8 cellular contexts compared by ENCODE assay signal in genomic region chr1:64956733-64957441, GRCh38. TPM values are rescaled to one million over a fixed set of nuclear protein-coding genes. Genes with fewer than 3 reads are reported as not detected.
DNase-seq lines count a peak whose midpoint lies in the region; ATAC-seq and TF ChIP-seq lines count a peak whose summit lies in the region.

No MANE protein-coding gene starts in this region.

- H3K4me3 Mint-ChIP-seq in dendritic cell treated with granulocyte-macrophage colony-stimulating factor and Interleukin-4, amounts not matched to agents 40 ng/mL and 50 ng/mL, for 4 days, result peak overlapping the region; percentile 32
- no peak overlapping the region for H3K4me3 Mint-ChIP-seq in activated T-helper 2 cell treated with anti-CD3 and anti-CD28 coated beads, Interferon-gamma antibody, Interleukin-2, Interleukin-4, amounts not matched to agents 10 μg/mL and 5 μg/mL and 100 μg/mL, durations not matched to agents 14 hours and 24 hours and 36 hours (ENCODE audit: low read depth)

- no peak for TF ChIP-seq EP300 in upper lobe of left lung (IDR thresholded peaks at IDR 0.05)

- H3K36me3 ChIP-seq in upper lobe of left lung, result no peaks in the 10 kb centered on the region

- peak in 1 of 4 donors; percentile 31 for TF ChIP-seq POLR2A in upper lobe of left lung (IDR thresholded peaks at IDR 0.05)

- ATAC-seq in GM18499 (IDR thresholded peaks at IDR 0.05; ENCODE audit: insufficient read depth, unreplicated experiment) (peak; percentile 82), GM21528 (IDR thresholded peaks at IDR 0.05; ENCODE audit: low FRiP score, unreplicated experiment) (peak; percentile 88), upper lobe of left lung (ENCODE audit: low FRiP score in 2 of 2) (peak in 1 of 2 donors; percentile 66)

- 49% methylated on average over 3 of the region's 3 CpGs for WGBS in upper lobe of left lung, 2 donors

- H3K4me1 ChIP-seq in upper lobe of left lung, result peaks cover 57 to 85% (median 80%) of the 10 kb centered on the region in 4 donors

- intact Hi-C loops in dendritic cell treated with granulocyte-macrophage colony-stimulating factor and Interleukin-4, amounts not matched to agents 40 ng/mL and 50 ng/mL, for 4 days (cut with micrococcal nuclease), result loop anchor here (5.0 kb wide), 2 partner anchors 35 to 95 kb away; no protein-coding TSS in a partner anchor
- intact Hi-C loops in activated T-helper 2 cell treated with anti-CD3 and anti-CD28 coated beads, Interferon-gamma antibody, Interleukin-2, Interleukin-4, amounts not matched to agents 10 μg/mL and 5 μg/mL and 100 μg/mL, durations not matched to agents 14 hours and 24 hours and 36 hours (cut with micrococcal nuclease), result loop anchor here (1.0 to 2.0 kb wide), 3 partner anchors 7 to 112 kb away; no protein-coding TSS in a partner anchor
- intact Hi-C loops in posterior cingulate gyrus (cut with DNase I), result no loop called here

- H3K4me3 ChIP-seq in HL-60 (replicated peaks; ENCODE audit: insufficient read depth, low read length) (no peak overlapping the region), upper lobe of left lung (no peak overlapping the region)

- DNase-seq in HL-60 (ENCODE audit: low read depth in 1 of 2, low spot score in 1 of 2) (peak; percentile 22 to 23), upper lobe of left lung (no peak), AG08395 (ENCODE audit: low spot score) (no peak), posterior cingulate gyrus (no peak)
- no peak for DNase-seq in activated T-helper 2 cell treated with anti-CD3 and anti-CD28 coated beads, Interferon-gamma antibody, Interleukin-2, Interleukin-4, amounts not matched to agents 10 μg/mL and 5 μg/mL and 100 μg/mL, durations not matched to agents 14 hours and 24 hours and 36 hours (ENCODE audit: low spot score)

- H3K27ac Mint-ChIP-seq in dendritic cell treated with granulocyte-macrophage colony-stimulating factor and Interleukin-4, amounts not matched to agents 40 ng/mL and 50 ng/mL, for 4 days, result no peak overlapping the region
- H3K27ac Mint-ChIP-seq in activated T-helper 2 cell treated with anti-CD3 and anti-CD28 coated beads, Interferon-gamma antibody, Interleukin-2, Interleukin-4, amounts not matched to agents 10 μg/mL and 5 μg/mL and 100 μg/mL, durations not matched to agents 14 hours and 24 hours and 36 hours, result no peak overlapping the region

- TF ChIP-seq CTCF in HL-60 (IDR thresholded peaks at IDR 0.05; ENCODE audit: insufficient read depth, low read length) (no peak), upper lobe of left lung (IDR thresholded peaks at IDR 0.05) (no peak)

- H3K9me3 Mint-ChIP-seq in dendritic cell treated with granulocyte-macrophage colony-stimulating factor and Interleukin-4, amounts not matched to agents 40 ng/mL and 50 ng/mL, for 4 days, result no peaks in the 10 kb centered on the region
- no peaks in the 10 kb centered on the region for H3K9me3 Mint-ChIP-seq in activated T-helper 2 cell treated with anti-CD3 and anti-CD28 coated beads, Interferon-gamma antibody, Interleukin-2, Interleukin-4, amounts not matched to agents 10 μg/mL and 5 μg/mL and 100 μg/mL, durations not matched to agents 14 hours and 24 hours and 36 hours

- no peaks in the 10 kb centered on the region for H3K27me3 Mint-ChIP-seq in dendritic cell treated with granulocyte-macrophage colony-stimulating factor and Interleukin-4, amounts not matched to agents 40 ng/mL and 50 ng/mL, for 4 days
- no peaks in the 10 kb centered on the region for H3K27me3 Mint-ChIP-seq in activated T-helper 2 cell treated with anti-CD3 and anti-CD28 coated beads, Interferon-gamma antibody, Interleukin-2, Interleukin-4, amounts not matched to agents 10 μg/mL and 5 μg/mL and 100 μg/mL, durations not matched to agents 14 hours and 24 hours and 36 hours (ENCODE audit: low read depth)

- no peaks in the 10 kb centered on the region for H3K27me3 ChIP-seq in HL-60 (ENCODE audit: insufficient read depth, poor library complexity, severe bottlenecking)
- H3K27me3 ChIP-seq in upper lobe of left lung, result no peaks in the 10 kb centered on the region

- H3K27ac ChIP-seq in HL-60 (replicated peaks) (no peak overlapping the region), upper lobe of left lung (peak overlapping the region; percentile 49 to 77 (median 71))

- no peaks in the 10 kb centered on the region for H3K36me3 Mint-ChIP-seq in dendritic cell treated with granulocyte-macrophage colony-stimulating factor and Interleukin-4, amounts not matched to agents 40 ng/mL and 50 ng/mL, for 4 days (ENCODE audit: low read depth)
- H3K36me3 Mint-ChIP-seq in activated T-helper 2 cell treated with anti-CD3 and anti-CD28 coated beads, Interferon-gamma antibody, Interleukin-2, Interleukin-4, amounts not matched to agents 10 μg/mL and 5 μg/mL and 100 μg/mL, durations not matched to agents 14 hours and 24 hours and 36 hours (ENCODE audit: low read depth), result peaks cover 9% of the 10 kb centered on the region

- no peaks in the 10 kb centered on the region for H3K9me3 ChIP-seq in upper lobe of left lung

- peaks cover 48% of the 10 kb centered on the region for H3K4me1 Mint-ChIP-seq in dendritic cell treated with granulocyte-macrophage colony-stimulating factor and Interleukin-4, amounts not matched to agents 40 ng/mL and 50 ng/mL, for 4 days (ENCODE audit: low read depth)
- peaks cover 40% of the 10 kb centered on the region for H3K4me1 Mint-ChIP-seq in activated T-helper 2 cell treated with anti-CD3 and anti-CD28 coated beads, Interferon-gamma antibody, Interleukin-2, Interleukin-4, amounts not matched to agents 10 μg/mL and 5 μg/mL and 100 μg/mL, durations not matched to agents 14 hours and 24 hours and 36 hours (ENCODE audit: low read depth)

RNA-seq across cellular contexts. Expression of gene JAK1, which starts 9.5 kb away (rescaled TPM):
- 100 to 1,000 TPM; 156 to 191 (median 167) TPM for total RNA-seq in upper lobe of left lung
- 99.9 and 105 TPM in 2 replicates for total RNA-seq in activated T-helper 2 cell treated with anti-CD3 and anti-CD28 coated beads, Interferon-gamma antibody, Interleukin-2, Interleukin-4, amounts not matched to agents 10 μg/mL and 5 μg/mL and 100 μg/mL, durations not matched to agents 14 hours and 24 hours and 36 hours

Comparison
In these comparisons a context has a peak if more than half of its experiments do, and no peak if none do; other contexts are left out.
1. DNase-seq: peak in HL-60 (2 of 2); none in upper lobe of left lung (0 of 2), AG08395 (single experiment), activated T-helper 2 cell treated with anti-CD3 and anti-CD28 coated beads, Interferon-gamma antibody, Interleukin-2, Interleukin-4, amounts not matched to agents 10 μg/mL and 5 μg/mL and 100 μg/mL, durations not matched to agents 14 hours and 24 hours and 36 hours (single experiment) and posterior cingulate gyrus (0 of 10).